ENCODE assay signal across 1 cellular context in genomic region chr22:38034278-38034882, GRCh38.
A peak's percentile ranks its signal among the peaks of the same experiment; 100 is the strongest.
TF ChIP-seq lines count a peak whose summit lies in the region.

No MANE protein-coding gene starts in this region.

TF ChIP-seq in K562, 482 proteins besides CTCF, POLR2A, EP300 and RAD21 (continued from another document and continues in another):
- TF ChIP-seq, protein P1, sequence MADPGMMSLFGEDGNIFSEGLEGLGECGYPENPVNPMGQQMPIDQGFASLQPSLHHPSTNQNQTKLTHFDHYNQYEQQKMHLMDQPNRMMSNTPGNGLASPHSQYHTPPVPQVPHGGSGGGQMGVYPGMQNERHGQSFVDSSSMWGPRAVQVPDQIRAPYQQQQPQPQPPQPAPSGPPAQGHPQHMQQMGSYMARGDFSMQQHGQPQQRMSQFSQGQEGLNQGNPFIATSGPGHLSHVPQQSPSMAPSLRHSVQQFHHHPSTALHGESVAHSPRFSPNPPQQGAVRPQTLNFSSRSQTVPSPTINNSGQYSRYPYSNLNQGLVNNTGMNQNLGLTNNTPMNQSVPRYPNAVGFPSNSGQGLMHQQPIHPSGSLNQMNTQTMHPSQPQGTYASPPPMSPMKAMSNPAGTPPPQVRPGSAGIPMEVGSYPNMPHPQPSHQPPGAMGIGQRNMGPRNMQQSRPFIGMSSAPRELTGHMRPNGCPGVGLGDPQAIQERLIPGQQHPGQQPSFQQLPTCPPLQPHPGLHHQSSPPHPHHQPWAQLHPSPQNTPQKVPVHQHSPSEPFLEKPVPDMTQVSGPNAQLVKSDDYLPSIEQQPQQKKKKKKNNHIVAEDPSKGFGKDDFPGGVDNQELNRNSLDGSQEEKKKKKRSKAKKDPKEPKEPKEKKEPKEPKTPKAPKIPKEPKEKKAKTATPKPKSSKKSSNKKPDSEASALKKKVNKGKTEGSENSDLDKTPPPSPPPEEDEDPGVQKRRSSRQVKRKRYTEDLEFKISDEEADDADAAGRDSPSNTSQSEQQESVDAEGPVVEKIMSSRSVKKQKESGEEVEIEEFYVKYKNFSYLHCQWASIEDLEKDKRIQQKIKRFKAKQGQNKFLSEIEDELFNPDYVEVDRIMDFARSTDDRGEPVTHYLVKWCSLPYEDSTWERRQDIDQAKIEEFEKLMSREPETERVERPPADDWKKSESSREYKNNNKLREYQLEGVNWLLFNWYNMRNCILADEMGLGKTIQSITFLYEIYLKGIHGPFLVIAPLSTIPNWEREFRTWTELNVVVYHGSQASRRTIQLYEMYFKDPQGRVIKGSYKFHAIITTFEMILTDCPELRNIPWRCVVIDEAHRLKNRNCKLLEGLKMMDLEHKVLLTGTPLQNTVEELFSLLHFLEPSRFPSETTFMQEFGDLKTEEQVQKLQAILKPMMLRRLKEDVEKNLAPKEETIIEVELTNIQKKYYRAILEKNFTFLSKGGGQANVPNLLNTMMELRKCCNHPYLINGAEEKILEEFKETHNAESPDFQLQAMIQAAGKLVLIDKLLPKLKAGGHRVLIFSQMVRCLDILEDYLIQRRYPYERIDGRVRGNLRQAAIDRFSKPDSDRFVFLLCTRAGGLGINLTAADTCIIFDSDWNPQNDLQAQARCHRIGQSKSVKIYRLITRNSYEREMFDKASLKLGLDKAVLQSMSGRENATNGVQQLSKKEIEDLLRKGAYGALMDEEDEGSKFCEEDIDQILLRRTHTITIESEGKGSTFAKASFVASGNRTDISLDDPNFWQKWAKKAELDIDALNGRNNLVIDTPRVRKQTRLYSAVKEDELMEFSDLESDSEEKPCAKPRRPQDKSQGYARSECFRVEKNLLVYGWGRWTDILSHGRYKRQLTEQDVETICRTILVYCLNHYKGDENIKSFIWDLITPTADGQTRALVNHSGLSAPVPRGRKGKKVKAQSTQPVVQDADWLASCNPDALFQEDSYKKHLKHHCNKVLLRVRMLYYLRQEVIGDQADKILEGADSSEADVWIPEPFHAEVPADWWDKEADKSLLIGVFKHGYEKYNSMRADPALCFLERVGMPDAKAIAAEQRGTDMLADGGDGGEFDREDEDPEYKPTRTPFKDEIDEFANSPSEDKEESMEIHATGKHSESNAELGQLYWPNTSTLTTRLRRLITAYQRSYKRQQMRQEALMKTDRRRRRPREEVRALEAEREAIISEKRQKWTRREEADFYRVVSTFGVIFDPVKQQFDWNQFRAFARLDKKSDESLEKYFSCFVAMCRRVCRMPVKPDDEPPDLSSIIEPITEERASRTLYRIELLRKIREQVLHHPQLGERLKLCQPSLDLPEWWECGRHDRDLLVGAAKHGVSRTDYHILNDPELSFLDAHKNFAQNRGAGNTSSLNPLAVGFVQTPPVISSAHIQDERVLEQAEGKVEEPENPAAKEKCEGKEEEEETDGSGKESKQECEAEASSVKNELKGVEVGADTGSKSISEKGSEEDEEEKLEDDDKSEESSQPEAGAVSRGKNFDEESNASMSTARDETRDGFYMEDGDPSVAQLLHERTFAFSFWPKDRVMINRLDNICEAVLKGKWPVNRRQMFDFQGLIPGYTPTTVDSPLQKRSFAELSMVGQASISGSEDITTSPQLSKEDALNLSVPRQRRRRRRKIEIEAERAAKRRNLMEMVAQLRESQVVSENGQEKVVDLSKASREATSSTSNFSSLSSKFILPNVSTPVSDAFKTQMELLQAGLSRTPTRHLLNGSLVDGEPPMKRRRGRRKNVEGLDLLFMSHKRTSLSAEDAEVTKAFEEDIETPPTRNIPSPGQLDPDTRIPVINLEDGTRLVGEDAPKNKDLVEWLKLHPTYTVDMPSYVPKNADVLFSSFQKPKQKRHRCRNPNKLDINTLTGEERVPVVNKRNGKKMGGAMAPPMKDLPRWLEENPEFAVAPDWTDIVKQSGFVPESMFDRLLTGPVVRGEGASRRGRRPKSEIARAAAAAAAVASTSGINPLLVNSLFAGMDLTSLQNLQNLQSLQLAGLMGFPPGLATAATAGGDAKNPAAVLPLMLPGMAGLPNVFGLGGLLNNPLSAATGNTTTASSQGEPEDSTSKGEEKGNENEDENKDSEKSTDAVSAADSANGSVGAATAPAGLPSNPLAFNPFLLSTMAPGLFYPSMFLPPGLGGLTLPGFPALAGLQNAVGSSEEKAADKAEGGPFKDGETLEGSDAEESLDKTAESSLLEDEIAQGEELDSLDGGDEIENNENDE (IDR thresholded peaks at IDR 0.05; ENCODE audit: low read depth, low read length): no peak
- no peak for TF ChIP-seq ZNF347 (CRISPR knock-in tag; IDR thresholded peaks at IDR 0.05; ENCODE audit: low read depth)
- TF ChIP-seq L3MBTL2 (IDR thresholded peaks at IDR 0.05): peak; percentile 87
- peak; percentile 24; the same call in 1 of the 2 replicates for TF ChIP-seq DMBX1 (CRISPR knock-in tag; IDR thresholded peaks at IDR 0.05; ENCODE audit: borderline replicate concordance)
- 0 out of 2 replicates have a peak, but pooled peaks have one; percentile 40 for TF ChIP-seq TOE1 (IDR thresholded peaks at IDR 0.05; ENCODE audit: borderline replicate concordance)
- TF ChIP-seq TOE1 (CRISPR knock-in tag; IDR thresholded peaks at IDR 0.05; ENCODE audit: borderline replicate concordance, low read depth): no peak
- TF ChIP-seq DACH1 (IDR thresholded peaks at IDR 0.05; ENCODE audit: partially characterized antibody): peak; percentile 18
- TF ChIP-seq BCOR (IDR thresholded peaks at IDR 0.05): peak; percentile 96
- TF ChIP-seq, protein P2, sequence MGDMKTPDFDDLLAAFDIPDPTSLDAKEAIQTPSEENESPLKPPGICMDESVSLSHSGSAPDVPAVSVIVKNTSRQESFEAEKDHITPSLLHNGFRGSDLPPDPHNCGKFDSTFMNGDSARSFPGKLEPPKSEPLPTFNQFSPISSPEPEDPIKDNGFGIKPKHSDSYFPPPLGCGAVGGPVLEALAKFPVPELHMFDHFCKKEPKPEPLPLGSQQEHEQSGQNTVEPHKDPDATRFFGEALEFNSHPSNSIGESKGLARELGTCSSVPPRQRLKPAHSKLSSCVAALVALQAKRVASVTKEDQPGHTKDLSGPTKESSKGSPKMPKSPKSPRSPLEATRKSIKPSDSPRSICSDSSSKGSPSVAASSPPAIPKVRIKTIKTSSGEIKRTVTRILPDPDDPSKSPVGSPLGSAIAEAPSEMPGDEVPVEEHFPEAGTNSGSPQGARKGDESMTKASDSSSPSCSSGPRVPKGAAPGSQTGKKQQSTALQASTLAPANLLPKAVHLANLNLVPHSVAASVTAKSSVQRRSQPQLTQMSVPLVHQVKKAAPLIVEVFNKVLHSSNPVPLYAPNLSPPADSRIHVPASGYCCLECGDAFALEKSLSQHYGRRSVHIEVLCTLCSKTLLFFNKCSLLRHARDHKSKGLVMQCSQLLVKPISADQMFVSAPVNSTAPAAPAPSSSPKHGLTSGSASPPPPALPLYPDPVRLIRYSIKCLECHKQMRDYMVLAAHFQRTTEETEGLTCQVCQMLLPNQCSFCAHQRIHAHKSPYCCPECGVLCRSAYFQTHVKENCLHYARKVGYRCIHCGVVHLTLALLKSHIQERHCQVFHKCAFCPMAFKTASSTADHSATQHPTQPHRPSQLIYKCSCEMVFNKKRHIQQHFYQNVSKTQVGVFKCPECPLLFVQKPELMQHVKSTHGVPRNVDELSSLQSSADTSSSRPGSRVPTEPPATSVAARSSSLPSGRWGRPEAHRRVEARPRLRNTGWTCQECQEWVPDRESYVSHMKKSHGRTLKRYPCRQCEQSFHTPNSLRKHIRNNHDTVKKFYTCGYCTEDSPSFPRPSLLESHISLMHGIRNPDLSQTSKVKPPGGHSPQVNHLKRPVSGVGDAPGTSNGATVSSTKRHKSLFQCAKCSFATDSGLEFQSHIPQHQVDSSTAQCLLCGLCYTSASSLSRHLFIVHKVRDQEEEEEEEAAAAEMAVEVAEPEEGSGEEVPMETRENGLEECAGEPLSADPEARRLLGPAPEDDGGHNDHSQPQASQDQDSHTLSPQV (IDR thresholded peaks at IDR 0.05): peak; percentile 90
- peak; percentile 38; the same call in 1 of the 2 replicates for TF ChIP-seq ZBTB33 (CRISPR knock-in tag; IDR thresholded peaks at IDR 0.05)
- TF ChIP-seq EP400 (IDR thresholded peaks at IDR 0.05): peak; percentile 85
- TF ChIP-seq MAZ (CRISPR knock-in tag; conservative IDR thresholded peaks at IDR 0.05 in 1 of 2, IDR thresholded peaks at IDR 0.05 in 1 of 2): peak in 1 of 2 experiments; percentile 68; a peak in 2 of 4 replicates
- TF ChIP-seq NCOA4 (IDR thresholded peaks at IDR 0.05; ENCODE audit: partially characterized antibody): no peak
- TF ChIP-seq SMARCA4 (IDR thresholded peaks at IDR 0.05): peak; percentile 46; the same call in 1 of the 2 replicates
- TF ChIP-seq ADNP (tag; IDR thresholded peaks at IDR 0.05): peak; percentile 92
- no peak for TF ChIP-seq HNRNPL (IDR thresholded peaks at IDR 0.05; ENCODE audit: low read depth, low read length)
- no peak for TF ChIP-seq HNRNPLL (IDR thresholded peaks at IDR 0.05; ENCODE audit: low read depth, low read length, poor library complexity, severe bottlenecking)
- TF ChIP-seq ZBTB17 (CRISPR knock-in tag; IDR thresholded peaks at IDR 0.05): peak; percentile 40; the same call in 1 of the 2 replicates
- peak; percentile 23; the same call in 1 of the 2 replicates for TF ChIP-seq SOX6 (IDR thresholded peaks at IDR 0.05)
- 0 out of 2 replicates have a peak, but pooled peaks have one; percentile 11 for TF ChIP-seq SUPT5H (IDR thresholded peaks at IDR 0.05)
- peak; percentile 95; the same call in 1 of the 2 replicates for TF ChIP-seq SMARCA5 (IDR thresholded peaks at IDR 0.05)
- peak; percentile 38; the same call in 1 of the 2 replicates for TF ChIP-seq ZNF175 (CRISPR knock-in tag; IDR thresholded peaks at IDR 0.05; ENCODE audit: low read depth)
- no peak for TF ChIP-seq NCOA6 (IDR thresholded peaks at IDR 0.05)
- TF ChIP-seq, protein P3, sequence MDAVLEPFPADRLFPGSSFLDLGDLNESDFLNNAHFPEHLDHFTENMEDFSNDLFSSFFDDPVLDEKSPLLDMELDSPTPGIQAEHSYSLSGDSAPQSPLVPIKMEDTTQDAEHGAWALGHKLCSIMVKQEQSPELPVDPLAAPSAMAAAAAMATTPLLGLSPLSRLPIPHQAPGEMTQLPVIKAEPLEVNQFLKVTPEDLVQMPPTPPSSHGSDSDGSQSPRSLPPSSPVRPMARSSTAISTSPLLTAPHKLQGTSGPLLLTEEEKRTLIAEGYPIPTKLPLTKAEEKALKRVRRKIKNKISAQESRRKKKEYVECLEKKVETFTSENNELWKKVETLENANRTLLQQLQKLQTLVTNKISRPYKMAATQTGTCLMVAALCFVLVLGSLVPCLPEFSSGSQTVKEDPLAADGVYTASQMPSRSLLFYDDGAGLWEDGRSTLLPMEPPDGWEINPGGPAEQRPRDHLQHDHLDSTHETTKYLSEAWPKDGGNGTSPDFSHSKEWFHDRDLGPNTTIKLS (IDR thresholded peaks at IDR 0.05; ENCODE audit: borderline replicate concordance, low read depth): peak; percentile 97
- TF ChIP-seq, protein P4, sequence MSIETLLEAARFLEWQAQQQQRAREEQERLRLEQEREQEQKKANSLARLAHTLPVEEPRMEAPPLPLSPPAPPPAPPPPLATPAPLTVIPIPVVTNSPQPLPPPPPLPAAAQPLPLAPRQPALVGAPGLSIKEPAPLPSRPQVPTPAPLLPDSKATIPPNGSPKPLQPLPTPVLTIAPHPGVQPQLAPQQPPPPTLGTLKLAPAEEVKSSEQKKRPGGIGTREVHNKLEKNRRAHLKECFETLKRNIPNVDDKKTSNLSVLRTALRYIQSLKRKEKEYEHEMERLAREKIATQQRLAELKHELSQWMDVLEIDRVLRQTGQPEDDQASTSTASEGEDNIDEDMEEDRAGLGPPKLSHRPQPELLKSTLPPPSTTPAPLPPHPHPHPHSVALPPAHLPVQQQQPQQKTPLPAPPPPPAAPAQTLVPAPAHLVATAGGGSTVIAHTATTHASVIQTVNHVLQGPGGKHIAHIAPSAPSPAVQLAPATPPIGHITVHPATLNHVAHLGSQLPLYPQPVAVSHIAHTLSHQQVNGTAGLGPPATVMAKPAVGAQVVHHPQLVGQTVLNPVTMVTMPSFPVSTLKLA (conservative IDR thresholded peaks at IDR 0.05): peak; percentile 82 to 84
- TF ChIP-seq PTRF (tag; IDR thresholded peaks at IDR 0.05): no peak
- no peak for TF ChIP-seq EWSR1 (IDR thresholded peaks at IDR 0.05; ENCODE audit: borderline replicate concordance, low read depth, partially characterized antibody)
- no peak for TF ChIP-seq ZNF354B (CRISPR knock-in tag; IDR thresholded peaks at IDR 0.05)
- TF ChIP-seq CBX1 (IDR thresholded peaks at IDR 0.05; ENCODE audit: low read depth): peak; percentile 89
- no peak for TF ChIP-seq ZBTB9 (CRISPR knock-in tag; IDR thresholded peaks at IDR 0.05)
- no peak for TF ChIP-seq HNRNPUL1 (IDR thresholded peaks at IDR 0.05; ENCODE audit: low read length)
- TF ChIP-seq VEZF1 (CRISPR knock-in tag; IDR thresholded peaks at IDR 0.05): peak; percentile 58
- no peak for TF ChIP-seq KLF13 (tag; IDR thresholded peaks at IDR 0.05; ENCODE audit: borderline replicate concordance, low read depth)
